Comparison of ENCODE assay signal across 7 cellular contexts in genomic region chrX:69616520-69617203, GRCh38. TPM values are rescaled to one million over a fixed set of nuclear protein-coding genes. Genes with fewer than 3 reads are reported as not detected.
DNase-seq lines count a peak whose midpoint lies in the region; ATAC-seq and TF ChIP-seq lines count a peak whose summit lies in the region.

No MANE protein-coding gene starts in this region.

- H3K27ac Mint-ChIP-seq in activated CD8-positive, alpha-beta T cell treated with anti-CD3 and anti-CD28 coated beads, Interleukin-2, amount 10 ng/mL, durations not matched to agents 7 days and 5 days: no peak overlapping the region
- no peak overlapping the region for H3K27ac Mint-ChIP-seq in neural crest cell (ENCODE audit: unreplicated experiment)

- CTCF ChIA-PET in activated CD8-positive, alpha-beta T cell treated with anti-CD3 and anti-CD28 coated beads, Interleukin-2, amount 10 ng/mL, durations not matched to agents 7 days and 5 days (lab: Charles Lee): interaction anchor here (0.7 to 2.9 kb wide), 3 partner anchors 11 to 516 kb away, joined by 3 to 15 read pairs (median 7); partner anchors contain the start of gene IGBP1

- no peaks in the 10 kb centered on the region for H3K9me3 Mint-ChIP-seq in activated CD8-positive, alpha-beta T cell treated with anti-CD3 and anti-CD28 coated beads, Interleukin-2, amount 10 ng/mL, durations not matched to agents 7 days and 5 days (ENCODE audit: insufficient read depth)
- peaks cover 3% of the 10 kb centered on the region for H3K9me3 Mint-ChIP-seq in neural crest cell

- no peaks in the 10 kb centered on the region for H3K36me3 Mint-ChIP-seq in activated CD8-positive, alpha-beta T cell treated with anti-CD3 and anti-CD28 coated beads, Interleukin-2, amount 10 ng/mL, durations not matched to agents 7 days and 5 days (ENCODE audit: low read depth)
- H3K36me3 Mint-ChIP-seq in neural crest cell (ENCODE audit: low read depth): no peaks in the 10 kb centered on the region

- H3K9me3 ChIP-seq in HUES64 (ENCODE audit: insufficient read depth, low read depth, low read length): no peaks in the 10 kb centered on the region

- no peak for DNase-seq in activated CD8-positive, alpha-beta T cell treated with anti-CD3 and anti-CD28 coated beads, Interleukin-2, amount 10 ng/mL, durations not matched to agents 7 days and 5 days
- DNase-seq in fibroblast of mammary gland (ENCODE audit: low read depth): no peak
- DNase-seq in neural crest cell (ENCODE audit: low read depth, low spot score): peak; percentile 5
- DNase-seq in HUDEP-2 (lab: John Stamatoyannopoulos, UW; ENCODE audit: unreplicated experiment in 76 of 76): no peak
- no peak for DNase-seq in NCI-H2029 (lab: John Stamatoyannopoulos, UW)
- no peak for DNase-seq in SHP77 (lab: John Stamatoyannopoulos, UW)

- WGBS in HUES64: under 1% methylated on average over 47 of the region's 47 CpGs

- no peak overlapping the region for H3K27ac ChIP-seq in HUES64 (ENCODE audit: low read depth, low read length)

- peaks cover 18% of the 10 kb centered on the region for H3K27me3 ChIP-seq in HUES64 (ENCODE audit: insufficient read depth, low read length)

- H3K36me3 ChIP-seq in HUES64 (ENCODE audit: insufficient read depth, low read length): no peaks in the 10 kb centered on the region

- 0 out of 2 replicates have a peak, but pooled peaks cover 6% of the 10 kb centered on the region for H3K4me1 ChIP-seq in HUES64 (ENCODE audit: insufficient read depth, low read length)

- TF ChIP-seq CTCF in fibroblast of mammary gland (conservative IDR thresholded peaks at IDR 0.05; ENCODE audit: control insufficient read depth, insufficient read depth, low read depth, low read length): no peak
- TF ChIP-seq CTCF in neural crest cell (conservative IDR thresholded peaks at IDR 0.05): no peak

- no peaks in the 10 kb centered on the region for H3K4me1 Mint-ChIP-seq in activated CD8-positive, alpha-beta T cell treated with anti-CD3 and anti-CD28 coated beads, Interleukin-2, amount 10 ng/mL, durations not matched to agents 7 days and 5 days (ENCODE audit: low read depth)
- H3K4me1 Mint-ChIP-seq in neural crest cell: peaks cover 16% of the 10 kb centered on the region

- ATAC-seq in activated CD8-positive, alpha-beta T cell treated with anti-CD3 and anti-CD28 coated beads, Interleukin-2, amount 10 ng/mL, durations not matched to agents 7 days and 5 days: peak; percentile 12

- H3K4me3 ChIP-seq in HUES64 (ENCODE audit: low read length): peak overlapping the region; percentile 67
- peak overlapping the region; percentile 38 for H3K4me3 ChIP-seq in fibroblast of mammary gland (ENCODE audit: control insufficient read depth, low read depth, low read length)

- POLR2A ChIA-PET in activated CD8-positive, alpha-beta T cell treated with anti-CD3 and anti-CD28 coated beads, Interleukin-2, amount 10 ng/mL, durations not matched to agents 7 days and 5 days (lab: Charles Lee): no interaction called here

- peaks cover 17% of the 10 kb centered on the region for H3K27me3 Mint-ChIP-seq in activated CD8-positive, alpha-beta T cell treated with anti-CD3 and anti-CD28 coated beads, Interleukin-2, amount 10 ng/mL, durations not matched to agents 7 days and 5 days (ENCODE audit: low read depth)
- peaks cover 19% of the 10 kb centered on the region for H3K27me3 Mint-ChIP-seq in neural crest cell (ENCODE audit: low read depth)

- H3K4me3 Mint-ChIP-seq in activated CD8-positive, alpha-beta T cell treated with anti-CD3 and anti-CD28 coated beads, Interleukin-2, amount 10 ng/mL, durations not matched to agents 7 days and 5 days: peak overlapping the region; percentile 64
- H3K4me3 Mint-ChIP-seq in neural crest cell: peak overlapping the region; percentile 82

- H3K9ac ChIP-seq in HUES64 (ENCODE audit: low read depth, low read length): peak overlapping the region; percentile 55; the same call in 1 of the 2 replicates

RNA-seq across cellular contexts. Expression of gene EDA, which starts 0.7 kb away (rescaled TPM):
- polyA plus RNA-seq in HUES64 (2013, experiment 1 of 2): 4.5 TPM
- 5.6 TPM for polyA plus RNA-seq in HUES64 (2013, experiment 2 of 2)
- under 1 TPM; 0.53 to 0.76 TPM for total RNA-seq in activated CD8-positive, alpha-beta T cell treated with anti-CD3 and anti-CD28 coated beads, Interleukin-2, amount 10 ng/mL, durations not matched to agents 7 days and 5 days
- total RNA-seq in neural crest cell: 1.8 and 2.5 TPM in 2 replicates
